In the genomic region with DNA sequence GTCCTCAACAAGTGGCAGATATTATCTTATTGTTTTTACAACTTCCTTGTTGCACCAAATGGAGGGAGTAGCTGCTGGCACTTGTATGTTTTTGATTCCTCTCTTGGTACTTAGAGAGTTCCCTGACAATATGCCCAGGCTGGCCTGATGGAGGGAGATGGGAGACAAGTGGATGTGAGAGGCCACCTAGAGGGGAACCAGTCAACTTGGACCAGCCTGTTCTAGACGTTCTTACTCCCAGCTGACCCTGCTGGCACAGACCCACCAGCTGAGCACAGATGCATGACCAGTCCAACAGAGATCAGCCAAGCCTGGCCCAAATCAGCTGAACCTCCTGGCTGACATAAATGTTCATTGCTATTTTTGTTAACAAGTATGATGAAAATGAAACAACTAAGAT, we compare ENCODE assay signal across 11 cellular contexts.
DNase-seq lines count a peak whose midpoint lies in the region; ATAC-seq and TF ChIP-seq lines count a peak whose summit lies in the region.
"Had no signal": no experiment of that assay in that cellular context is flagged by ENCODE, and none has a peak within 500 bp of the region (broad histone marks: within the 10 kb centered on the region; RNA-seq: fewer than 3 reads in every experiment).

No MANE protein-coding gene starts in this region.

- CTCF ChIA-PET in activated CD8-positive, alpha-beta memory T cell treated with anti-CD3 and anti-CD28 coated beads, Interleukin-2, amount 10 ng/mL, durations not matched to agents 7 days and 5 days (lab: Charles Lee) = no interaction called here

- H3K27ac Mint-ChIP-seq in activated CD8-positive, alpha-beta memory T cell treated with anti-CD3 and anti-CD28 coated beads, Interleukin-2, amount 10 ng/mL, durations not matched to agents 7 days and 5 days = no peak overlapping the region
- H3K27ac Mint-ChIP-seq: natural killer cell treated with Interleukin-12 subunit alpha and Interleukin-12 subunit beta and Interleukin-15 and Interleukin-18, amount 100 ng/mL, for 72 hours; stimulated activated naive B cell treated with anti-CD40 and anti-IgM and Interleukin-4, amounts not matched to agents 10 μg/mL and 1 μg/mL and 100 μg/mL, for 72 hours had no signal

- no peak overlapping the region for H3K4me3 ChIP-seq in fibroblast of lung (replicated peaks in 1 of 4; ENCODE audit: control extremely low read depth in 1 of 4, insufficient read depth in 1 of 4, low read depth in 3 of 4, low read length in 4 of 4)
- peak overlapping the region; percentile 5 for H3K4me3 ChIP-seq in psoas muscle
- H3K4me3 ChIP-seq: PC-9 had no signal

- no peaks in the 10 kb centered on the region for H4K20me1 ChIP-seq in fibroblast of lung (ENCODE audit: control insufficient read depth, extremely low read depth, insufficient read depth, low read length)

- H3K9me3 ChIP-seq in fibroblast of lung (ENCODE audit: control insufficient read depth, insufficient read depth, low read depth, low read length) (no peaks in the 10 kb centered on the region), psoas muscle (no peaks in the 10 kb centered on the region)

- in situ Hi-C loops in GM13976 (cut with MboI; ENCODE audit: low sequenced_read_pairs, unreplicated experiment) = no loop called here

- peak; percentile 15 to 26 for TF ChIP-seq CTCF in fibroblast of lung (conservative IDR thresholded peaks at IDR 0.05 in 1 of 2, IDR thresholded peaks at IDR 0.05 in 1 of 2; ENCODE audit: low read depth in 1 of 2, low read length in 2 of 2)
- peak; percentile 37 for TF ChIP-seq CTCF in psoas muscle (IDR thresholded peaks at IDR 0.05)
- TF ChIP-seq CTCF in GM13976 (IDR thresholded peaks at IDR 0.05; ENCODE audit: borderline replicate concordance, control extremely low read depth, extremely low read depth, insufficient read depth, missing control alignments) = no peak

- H3K4me1 ChIP-seq in fibroblast of lung (ENCODE audit: control insufficient read depth, extremely low read depth, insufficient read depth, low read length) (no peaks in the 10 kb centered on the region), psoas muscle (peaks cover 11% of the 10 kb centered on the region)

- H3K4me1 Mint-ChIP-seq in activated CD8-positive, alpha-beta memory T cell treated with anti-CD3 and anti-CD28 coated beads, Interleukin-2, amount 10 ng/mL, durations not matched to agents 7 days and 5 days = no peaks in the 10 kb centered on the region
- H3K4me1 Mint-ChIP-seq: stimulated activated naive B cell treated with anti-CD40 and anti-IgM and Interleukin-4, amounts not matched to agents 10 μg/mL and 1 μg/mL and 100 μg/mL, for 72 hours had no signal

- peak; percentile 79 to 98 (median 95) for ATAC-seq in psoas muscle
- no peak for ATAC-seq in activated CD8-positive, alpha-beta memory T cell treated with anti-CD3 and anti-CD28 coated beads, Interleukin-2, amount 10 ng/mL, durations not matched to agents 7 days and 5 days
- ATAC-seq: stimulated activated naive B cell treated with anti-CD40 and anti-IgM and Interleukin-4, amounts not matched to agents 10 μg/mL and 1 μg/mL and 100 μg/mL, for 72 hours had no signal

- H3K27me3 Mint-ChIP-seq in activated CD8-positive, alpha-beta memory T cell treated with anti-CD3 and anti-CD28 coated beads, Interleukin-2, amount 10 ng/mL, durations not matched to agents 7 days and 5 days = peaks cover 4% of the 10 kb centered on the region

- DNase-seq in GM04504 (ENCODE audit: low read depth) (peak; percentile 39), NCI-H460 (ENCODE audit: extremely low read depth, low read depth) (peak; percentile 6), fibroblast of lung (ENCODE audit: low read depth in 2 of 2) (peak; percentile 35 to 42), psoas muscle (peak; percentile 49 to 92), T-helper 9 cell (no peak), NCI-H1105 (lab: John Stamatoyannopoulos, UW) (no peak), GM13976 (ENCODE audit: low spot score) (no peak)
- DNase-seq in activated CD8-positive, alpha-beta memory T cell treated with anti-CD3 and anti-CD28 coated beads, Interleukin-2, amount 10 ng/mL, durations not matched to agents 7 days and 5 days = no peak
- DNase-seq: stimulated activated naive B cell treated with anti-CD40 and anti-IgM and Interleukin-4, amounts not matched to agents 10 μg/mL and 1 μg/mL and 100 μg/mL, for 72 hours had no signal

- H2AFZ ChIP-seq in fibroblast of lung (ENCODE audit: low read length) = no peak overlapping the region
- H2AFZ ChIP-seq: PC-9 had no signal

- no peak overlapping the region for H3K4me3 Mint-ChIP-seq in activated CD8-positive, alpha-beta memory T cell treated with anti-CD3 and anti-CD28 coated beads, Interleukin-2, amount 10 ng/mL, durations not matched to agents 7 days and 5 days
- H3K4me3 Mint-ChIP-seq: natural killer cell treated with Interleukin-12 subunit alpha and Interleukin-12 subunit beta and Interleukin-15 and Interleukin-18, amount 100 ng/mL, for 72 hours; stimulated activated naive B cell treated with anti-CD40 and anti-IgM and Interleukin-4, amounts not matched to agents 10 μg/mL and 1 μg/mL and 100 μg/mL, for 72 hours had no signal

- H3K4me2 ChIP-seq in fibroblast of lung (ENCODE audit: extremely low read depth, insufficient read depth, low read length) = peak overlapping the region; percentile 32
- H3K4me2 ChIP-seq: PC-9 had no signal

- intact Hi-C loops in psoas muscle (cut with DNase I) = no loop called here

- H3K36me3 Mint-ChIP-seq in activated CD8-positive, alpha-beta memory T cell treated with anti-CD3 and anti-CD28 coated beads, Interleukin-2, amount 10 ng/mL, durations not matched to agents 7 days and 5 days = no peaks in the 10 kb centered on the region
- H3K36me3 Mint-ChIP-seq: natural killer cell treated with Interleukin-12 subunit alpha and Interleukin-12 subunit beta and Interleukin-15 and Interleukin-18, amount 100 ng/mL, for 72 hours; stimulated activated naive B cell treated with anti-CD40 and anti-IgM and Interleukin-4, amounts not matched to agents 10 μg/mL and 1 μg/mL and 100 μg/mL, for 72 hours had no signal

- no peaks in the 10 kb centered on the region for H3K9me3 Mint-ChIP-seq in activated CD8-positive, alpha-beta memory T cell treated with anti-CD3 and anti-CD28 coated beads, Interleukin-2, amount 10 ng/mL, durations not matched to agents 7 days and 5 days (ENCODE audit: low read depth)

- H3K9ac ChIP-seq in fibroblast of lung (ENCODE audit: insufficient read depth, low read length) = no peak overlapping the region

- 0 to 12% (median 0%) methylated on average over 1 of the region's 1 CpG for WGBS in psoas muscle, 3 donors

- H3K36me3 ChIP-seq in fibroblast of lung (ENCODE audit: control insufficient read depth, insufficient read depth, low read length) = no peaks in the 10 kb centered on the region
- H3K36me3 ChIP-seq in psoas muscle (ENCODE audit: insufficient read depth in 1 of 2, low read depth in 1 of 2) = no peaks in the 10 kb centered on the region

- H3K27me3 ChIP-seq in fibroblast of lung (ENCODE audit: control insufficient read depth, insufficient read depth, low read length) (no peaks in the 10 kb centered on the region), psoas muscle (ENCODE audit: insufficient read depth in 3 of 3, low read length in 2 of 3) (no peaks in the 10 kb centered on the region)

- no peaks in the 10 kb centered on the region for H3K79me2 ChIP-seq in fibroblast of lung (ENCODE audit: control insufficient read depth, insufficient read depth, low read length)

- H3K27ac ChIP-seq in fibroblast of lung (ENCODE audit: insufficient read depth, low read length) = no peak overlapping the region
- peak overlapping the region; percentile 67 for H3K27ac ChIP-seq in psoas muscle
- H3K27ac ChIP-seq: PC-9 had no signal

Comparison
In these comparisons a context has a peak if more than half of its experiments do, and no peak if none do; other contexts are left out.
1. DNase-seq: peak in GM04504 (single experiment), NCI-H460 (single experiment), fibroblast of lung (2 of 2) and psoas muscle (2 of 2); none in T-helper 9 cell (single experiment), activated CD8-positive, alpha-beta memory T cell treated with anti-CD3 and anti-CD28 coated beads, Interleukin-2, amount 10 ng/mL, durations not matched to agents 7 days and 5 days (single experiment), NCI-H1105 (single experiment) and GM13976 (single experiment).